ENCODE assay signal across 8 cellular contexts in the genomic region with DNA sequence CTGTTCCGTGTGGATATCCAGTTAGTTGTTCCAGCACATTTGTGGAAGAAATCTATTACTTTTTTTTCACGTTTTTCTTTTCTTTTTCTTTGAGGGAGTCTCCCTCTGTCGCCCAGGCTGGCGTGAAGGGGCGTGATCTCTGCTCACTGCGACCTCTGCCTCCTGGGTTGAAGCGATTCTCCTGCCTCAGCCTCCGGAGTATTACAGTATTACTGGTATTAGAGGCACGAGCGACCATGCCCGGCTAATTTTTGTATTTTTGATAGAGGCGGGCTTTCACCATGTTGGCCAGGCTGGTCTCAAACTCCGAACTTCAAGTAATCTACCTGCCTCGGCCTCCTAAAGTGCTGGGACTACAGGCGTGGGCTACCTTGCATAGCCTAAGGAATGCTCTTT. TPM values are rescaled to one million over a fixed set of nuclear protein-coding genes. Genes with fewer than 3 reads are reported as not detected.
DNase-seq lines count a peak whose midpoint lies in the region; ATAC-seq and TF ChIP-seq lines count a peak whose summit lies in the region.

No MANE protein-coding gene starts in this region.

- H3K27ac Mint-ChIP-seq in CD4-positive, CD25-positive, alpha-beta regulatory T cell = peak overlapping the region; percentile 94 to 96 (median 95)
- H3K27ac Mint-ChIP-seq in endodermal cell (peak overlapping the region; percentile 92), osteocyte (ENCODE audit: unreplicated experiment) (peak overlapping the region; percentile 97)

- peak overlapping the region; percentile 84 for H3K27ac ChIP-seq in CD4-positive, CD25-positive, alpha-beta regulatory T cell (ENCODE audit: insufficient read depth, low read length, poor library complexity, severe bottlenecking)
- H3K27ac ChIP-seq in Panc1 (ENCODE audit: low read length) = peak overlapping the region; percentile 93
- peak overlapping the region; percentile 82 for H3K27ac ChIP-seq in endodermal cell (ENCODE audit: low read depth, low read length)

- H3K9me3 Mint-ChIP-seq in CD4-positive, CD25-positive, alpha-beta regulatory T cell = peaks cover 0 to 8% (median 2%) of the 10 kb centered on the region in 7 donors
- H3K9me3 Mint-ChIP-seq in endodermal cell (peaks cover 12% of the 10 kb centered on the region), osteocyte (ENCODE audit: unreplicated experiment) (peaks cover 5% of the 10 kb centered on the region)

- no TSS peak for BruUV-seq in Panc1 (replicated peaks; lab: Mats Ljungman, UMichigan)

- peaks cover 6% of the 10 kb centered on the region for H3K36me3 Mint-ChIP-seq in CD4-positive, CD25-positive, alpha-beta regulatory T cell
- H3K36me3 Mint-ChIP-seq in endodermal cell (ENCODE audit: low read depth) (peaks cover 15% of the 10 kb centered on the region), osteocyte (ENCODE audit: unreplicated experiment) (no peaks in the 10 kb centered on the region)

- in situ Hi-C loops in Panc1 (cut with HindIII; ENCODE audit: low pct_unique_long_range_greater_than_20kb, low sequenced_read_pairs) = no loop called here

- POLR2A ChIA-PET in Panc1 (lab: Charles Lee) = no interaction called here

- 41 to 55% methylated on average over 15 of the region's 15 CpGs for WGBS in endodermal cell (ENCODE audit: insufficient coverage in 1 of 2, insufficient read length in 1 of 2), 2 experiments

- no peaks in the 10 kb centered on the region for H3K9me3 ChIP-seq in CD4-positive, CD25-positive, alpha-beta regulatory T cell (ENCODE audit: control insufficient read depth in 2 of 2, low read length in 2 of 2)
- H3K9me3 ChIP-seq in Panc1 (ENCODE audit: control insufficient read depth, insufficient read depth, low read depth, low read length) (no peaks in the 10 kb centered on the region), endodermal cell (ENCODE audit: control insufficient read depth, low read length) (peaks cover 12% of the 10 kb centered on the region)

- intact Hi-C loops in Panc1 (cut with micrococcal nuclease; ENCODE audit: unreplicated experiment) = no loop called here

- TF ChIP-seq CTCF in Panc1 (IDR thresholded peaks at IDR 0.05) = no peak
- no peak for TF ChIP-seq CTCF in endodermal cell (conservative IDR thresholded peaks at IDR 0.05)
- no peak for TF ChIP-seq CTCF in osteocyte (IDR thresholded peaks at IDR 0.05)

- H3K4me1 ChIP-seq in CD4-positive, CD25-positive, alpha-beta regulatory T cell (ENCODE audit: control insufficient read depth, insufficient read depth, low read length, poor library complexity, severe bottlenecking) = peaks cover 20% of the 10 kb centered on the region
- H3K4me1 ChIP-seq in Panc1 (ENCODE audit: control insufficient read depth, insufficient read depth, low read length) (peaks cover 8% of the 10 kb centered on the region), endodermal cell (ENCODE audit: control insufficient read depth, insufficient read depth, low read length) (peaks cover 9% of the 10 kb centered on the region)

- no peak for ATAC-seq in CD4-positive, CD25-positive, alpha-beta regulatory T cell (ENCODE audit: low read depth in 2 of 2)
- ATAC-seq in Panc1 (no peak), esophagus mucosa (no peak)

- peak overlapping the region; percentile 92 to 100 (median 98) for H3K4me3 Mint-ChIP-seq in CD4-positive, CD25-positive, alpha-beta regulatory T cell
- H3K4me3 Mint-ChIP-seq in endodermal cell (peak overlapping the region; percentile 79), osteocyte (ENCODE audit: unreplicated experiment) (peak overlapping the region; percentile 93)

- no peaks in the 10 kb centered on the region for H3K27me3 Mint-ChIP-seq in CD4-positive, CD25-positive, alpha-beta regulatory T cell
- H3K27me3 Mint-ChIP-seq in endodermal cell (ENCODE audit: insufficient read depth) (no peaks in the 10 kb centered on the region), osteocyte (ENCODE audit: unreplicated experiment) (no peaks in the 10 kb centered on the region)

- no peaks in the 10 kb centered on the region for H3K36me3 ChIP-seq in CD4-positive, CD25-positive, alpha-beta regulatory T cell (ENCODE audit: control insufficient read depth, insufficient read depth, low read length)
- H3K36me3 ChIP-seq in Panc1 (ENCODE audit: control insufficient read depth, insufficient read depth, low read length) (no peaks in the 10 kb centered on the region), endodermal cell (ENCODE audit: control insufficient read depth, insufficient read depth, low read length) (no peaks in the 10 kb centered on the region)

- H3K4me3 ChIP-seq in CD4-positive, CD25-positive, alpha-beta regulatory T cell (ENCODE audit: low read depth, low read length) = peak overlapping the region; percentile 79
- H3K4me3 ChIP-seq in Panc1 (ENCODE audit: low read depth in 2 of 2, low read length in 2 of 2) (peak overlapping the region; percentile 83 to 91), endodermal cell (ENCODE audit: low read length) (peak overlapping the region; percentile 99)

- DNase-seq in CD4-positive, CD25-positive, alpha-beta regulatory T cell = no peak
- DNase-seq in Panc1 (ENCODE audit: low read depth, low spot score) (no peak), endodermal cell (peak; percentile 52), osteocyte (ENCODE audit: extremely low spot score, unreplicated experiment) (no peak), NCI-H2081 (lab: John Stamatoyannopoulos, UW) (no peak), NCI-H510A (lab: John Stamatoyannopoulos, UW) (no peak)
- no peak for DNase-seq in stimulated activated CD4-positive, alpha-beta T cell treated with anti-CD3 and anti-CD28 coated beads, Interleukin-2, amount 100 ng/mL, for 24 hours

- H3K4me1 Mint-ChIP-seq in CD4-positive, CD25-positive, alpha-beta regulatory T cell = peaks cover 15 to 37% (median 30%) of the 10 kb centered on the region in 4 donors
- peaks cover 27% of the 10 kb centered on the region for H3K4me1 Mint-ChIP-seq in endodermal cell
- peaks cover 29% of the 10 kb centered on the region for H3K4me1 Mint-ChIP-seq in osteocyte (ENCODE audit: unreplicated experiment)

- no peaks in the 10 kb centered on the region for H3K27me3 ChIP-seq in CD4-positive, CD25-positive, alpha-beta regulatory T cell (ENCODE audit: control insufficient read depth, insufficient read depth, low read length)
- no peaks in the 10 kb centered on the region for H3K27me3 ChIP-seq in Panc1 (ENCODE audit: control insufficient read depth, insufficient read depth, low read length)
- no peaks in the 10 kb centered on the region for H3K27me3 ChIP-seq in endodermal cell (ENCODE audit: control insufficient read depth, insufficient read depth, low read length, poor library complexity, severe bottlenecking)

- peak overlapping the region; percentile 60 for H3K9ac ChIP-seq in endodermal cell (ENCODE audit: extremely low read depth, low read length, poor library complexity, severe bottlenecking)

- CTCF ChIA-PET in Panc1 (lab: Charles Lee) = no interaction called here

RNA-seq across cellular contexts. Expression of gene ZNF611, which starts 43.6 kb away (rescaled TPM):
- total RNA-seq in CD4-positive, CD25-positive, alpha-beta regulatory T cell = 26.9 TPM
- polyA plus RNA-seq in CD4-positive, CD25-positive, alpha-beta regulatory T cell = 10 to 100 TPM; 19.0 to 34.1 (median 24.2) TPM
- 16.6 TPM for total RNA-seq in Panc1 (2021; ENCODE audit: unreplicated experiment)
- 2.6 TPM for polyA plus RNA-seq in Panc1 (2012; ENCODE audit: insufficient read length)
- total RNA-seq in endodermal cell = 100 to 1,000 TPM in 1 of 2 donors, 10 to 100 TPM in 1; 96.9 to 136 TPM
- polyA plus RNA-seq in endodermal cell (2013, experiment 1 of 2) = 12.4 TPM
- 15.0 TPM for polyA plus RNA-seq in endodermal cell (2013, experiment 2 of 2)
- 16.1 and 20.7 TPM in 2 replicates for total RNA-seq in osteocyte
- 6.9 TPM for total RNA-seq in esophagus mucosa

RNA-seq across cellular contexts. Expression of gene ZNF83, which starts 53.1 kb away (rescaled TPM):
- total RNA-seq in CD4-positive, CD25-positive, alpha-beta regulatory T cell = 63.7 TPM
- polyA plus RNA-seq in CD4-positive, CD25-positive, alpha-beta regulatory T cell = 10 to 100 TPM in 2 of 4 donors, 1 to 10 TPM in 2; 8.3 to 13.9 (median 11.3) TPM
- total RNA-seq in Panc1 (2021; ENCODE audit: unreplicated experiment) = 31.9 TPM
- polyA plus RNA-seq in Panc1 (2012; ENCODE audit: insufficient read length) = 11.7 TPM
- 10 to 100 TPM; 59.0 to 88.7 TPM for total RNA-seq in endodermal cell
- 62.8 TPM for polyA plus RNA-seq in endodermal cell (2013, experiment 1 of 2)
- 60.8 TPM for polyA plus RNA-seq in endodermal cell (2013, experiment 2 of 2)
- 55.6 and 58.1 TPM in 2 replicates for total RNA-seq in osteocyte
- 10.7 TPM for total RNA-seq in esophagus mucosa
